ENCODE assay signal across 8 cellular contexts in the genomic region with DNA sequence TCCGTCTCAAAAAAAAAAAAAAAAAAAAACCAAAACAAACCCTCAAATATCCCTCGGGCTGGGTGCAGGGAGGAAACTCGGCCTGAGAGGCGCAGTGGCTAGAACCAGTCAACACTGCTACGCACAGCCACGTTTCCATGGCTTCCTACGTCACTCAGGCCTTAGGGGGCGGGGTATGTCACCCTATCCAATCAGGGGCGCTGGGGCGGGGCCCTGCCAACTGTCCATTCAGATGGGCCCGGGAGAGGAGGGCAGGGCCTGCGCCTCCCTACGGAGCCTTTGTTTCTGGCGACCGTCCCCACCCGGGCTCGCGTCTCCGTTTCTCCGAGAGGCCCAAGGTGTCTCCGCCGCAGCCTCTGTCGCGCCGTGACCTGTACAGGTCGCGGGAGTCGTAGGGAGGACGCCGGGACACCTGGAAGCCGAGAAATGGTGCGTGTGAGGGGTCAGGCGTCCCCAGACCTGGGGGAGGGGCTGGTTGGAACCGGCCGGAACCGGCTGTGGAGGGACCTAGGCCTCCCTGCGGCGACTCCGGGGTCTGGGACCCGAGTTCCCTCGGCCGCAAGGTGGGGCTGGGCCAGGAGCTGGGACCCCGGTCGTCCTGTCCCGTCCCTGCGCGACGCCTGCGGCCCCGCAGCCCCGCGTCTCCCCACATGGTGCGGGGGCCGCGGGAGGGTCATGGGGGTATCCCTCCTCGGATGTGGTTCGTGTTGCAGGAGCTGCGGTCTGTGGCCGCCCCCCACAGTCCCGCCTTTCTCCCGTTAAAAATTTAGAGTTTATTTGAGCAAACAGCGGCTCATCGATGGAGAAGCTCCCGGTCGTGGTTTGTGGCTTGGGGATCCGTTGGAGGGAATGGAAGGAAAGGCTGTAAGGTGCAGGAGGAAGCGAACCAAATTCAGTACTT.
DNase-seq lines count a peak whose midpoint lies in the region; ATAC-seq and TF ChIP-seq lines count a peak whose summit lies in the region.

TSS of gene ZNF627 (plus strand) at position 282 of the 901 bp plus-strand sequence. CDS start at position 427, 145 bp downstream.

- DNase-seq in AG09319 (ENCODE audit: extremely low read depth, low read depth) (peak; percentile 95), NCI-H345 (lab: John Stamatoyannopoulos, UW) (peak; percentile 86), cerebellar cortex (ENCODE audit: low spot score) (peak; percentile 99), islet precursor cell (peak; percentile 99)
- DNase-seq in activated CD4-positive, CD25-positive, alpha-beta regulatory T cell treated with anti-CD3 and anti-CD28 coated beads, Interleukin-2, amount 50 U/mL, for 16 hours (ENCODE audit: low read depth, low spot score) = peak; percentile 96
- DNase-seq in stimulated activated CD4-positive, alpha-beta T cell treated with anti-CD3 and anti-CD28 coated beads, Interleukin-12 subunit alpha, Interleukin-12 subunit beta, amount 100 ng/mL, for 48 hours (ENCODE audit: low read depth in 2 of 3, low spot score in 1 of 3) = peak; percentile 97 to 98 (median 97)

- peak; percentile 96 for TF ChIP-seq POLR2A in GM18951 (IDR thresholded peaks at IDR 0.05; ENCODE audit: extremely low read depth, insufficient read depth, insufficient read length)

- in situ Hi-C loops in GM18951 (cut with MboI; ENCODE audit: low sequenced_read_pairs, unreplicated experiment) = no loop called here

- peak; percentile 95 for ATAC-seq in HG03196 (IDR thresholded peaks at IDR 0.05; ENCODE audit: unreplicated experiment)

- TF ChIP-seq CTCF in AG09319 (IDR thresholded peaks at IDR 0.05; ENCODE audit: low read depth, low read length) = no peak

Comparison
In these comparisons a context has a peak if more than half of its experiments do, and no peak if none do; other contexts are left out.
1. Peak in every context shown above with its lines: DNase-seq and ATAC-seq.